In the genomic region with DNA sequence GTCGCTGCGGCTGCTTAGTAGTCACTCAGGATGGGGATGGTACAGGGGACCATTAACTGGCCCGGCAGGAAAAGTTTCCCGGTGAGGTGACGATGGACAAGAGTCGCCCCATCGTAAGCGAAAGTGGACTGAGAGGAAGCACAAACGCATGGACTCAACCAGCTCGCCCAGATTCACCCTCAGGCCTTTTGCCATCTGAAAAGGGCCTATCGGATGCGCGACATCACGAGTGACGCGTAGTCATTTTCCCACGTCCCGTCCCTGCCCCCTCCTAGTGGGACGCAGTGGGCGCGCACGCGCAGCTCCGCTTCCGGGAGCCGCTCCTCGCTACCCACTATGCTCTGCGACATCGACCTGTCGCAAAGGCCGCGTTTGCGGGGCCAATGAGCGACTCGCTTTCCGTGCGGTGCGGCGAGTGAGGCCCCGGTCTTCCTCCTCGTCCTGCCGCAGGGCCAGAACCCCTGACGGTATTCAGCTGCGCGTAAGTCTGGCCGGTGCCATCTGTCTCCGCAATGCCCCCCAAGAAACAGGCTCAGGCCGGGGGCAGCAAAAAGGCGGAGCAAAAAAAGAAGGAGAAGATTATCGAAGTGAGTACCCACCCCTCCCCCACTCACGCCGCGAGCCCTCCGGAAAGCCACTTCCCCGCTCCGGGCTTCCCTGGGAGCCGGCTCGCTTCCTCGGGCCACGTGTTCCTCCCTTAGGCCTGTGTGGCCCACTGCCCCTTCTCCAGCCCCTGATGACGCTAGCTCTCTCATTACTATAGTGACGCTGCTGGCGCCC, we compare ENCODE assay signal across 1 cellular context.
TF ChIP-seq lines count a peak whose summit lies in the region.

ZC3H15 (plus strand) TSS at position 390 of the 780 bp plus-strand sequence; CDS start at position 513, 123 bp downstream.

TF ChIP-seq in K562, 482 proteins besides CTCF, POLR2A, EP300 and RAD21 (continued from another document and continues in another):
- TF ChIP-seq, protein P1, sequence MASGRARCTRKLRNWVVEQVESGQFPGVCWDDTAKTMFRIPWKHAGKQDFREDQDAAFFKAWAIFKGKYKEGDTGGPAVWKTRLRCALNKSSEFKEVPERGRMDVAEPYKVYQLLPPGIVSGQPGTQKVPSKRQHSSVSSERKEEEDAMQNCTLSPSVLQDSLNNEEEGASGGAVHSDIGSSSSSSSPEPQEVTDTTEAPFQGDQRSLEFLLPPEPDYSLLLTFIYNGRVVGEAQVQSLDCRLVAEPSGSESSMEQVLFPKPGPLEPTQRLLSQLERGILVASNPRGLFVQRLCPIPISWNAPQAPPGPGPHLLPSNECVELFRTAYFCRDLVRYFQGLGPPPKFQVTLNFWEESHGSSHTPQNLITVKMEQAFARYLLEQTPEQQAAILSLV (tag; IDR thresholded peaks at IDR 0.05), result no peak
- TF ChIP-seq NR2C1 (IDR thresholded peaks at IDR 0.05) (peak; percentile 96), NR2C1 (tag; IDR thresholded peaks at IDR 0.05) (peak; percentile 98), PML (IDR thresholded peaks at IDR 0.05; ENCODE audit: low read length) (peak; percentile 85), MECOM (CRISPR knock-in tag; IDR thresholded peaks at IDR 0.05) (peak; percentile 64; the same call in 1 of the 2 replicates), ZBTB7A (IDR thresholded peaks at IDR 0.05; ENCODE audit: borderline replicate concordance, control insufficient read depth, low read depth, low read length) (peak; percentile 60; the same call in 1 of the 2 replicates), GTF2F1 (IDR thresholded peaks at IDR 0.05; ENCODE audit: low read depth, low read length) (no peak; the same call in none of the 2 replicates), DIDO1 (tag; IDR thresholded peaks at IDR 0.05; ENCODE audit: low read depth) (peak; percentile 74), EHMT2 (IDR thresholded peaks at IDR 0.05) (no peak), E2F3 (CRISPR knock-in tag; IDR thresholded peaks at IDR 0.05) (peak; percentile 42; the same call in 1 of the 2 replicates), ZNF785 (CRISPR knock-in tag; IDR thresholded peaks at IDR 0.05) (no peak), NFE2 (IDR thresholded peaks at IDR 0.05; ENCODE audit: low read depth) (peak; percentile 27; the same call in 1 of the 2 replicates), MTA3 (IDR thresholded peaks at IDR 0.05; ENCODE audit: borderline replicate concordance) (peak; percentile 87), SETDB1 (IDR thresholded peaks at IDR 0.05; ENCODE audit: low read length) (peak; percentile 70), NBN (IDR thresholded peaks at IDR 0.05; ENCODE audit: low read depth) (peak; percentile 42; the same call in 1 of the 2 replicates), HCFC1 (IDR thresholded peaks at IDR 0.05; ENCODE audit: low read depth, low read length) (peak; percentile 74), MEF2D (tag; conservative IDR thresholded peaks at IDR 0.05; ENCODE audit: low read depth) (no peak), MBD2 (IDR thresholded peaks at IDR 0.05; ENCODE audit: borderline replicate concordance, low read depth) (peak; percentile 44; the same call in 1 of the 2 replicates), ZNF239 (CRISPR knock-in tag; IDR thresholded peaks at IDR 0.05) (no peak), FOXP1 (CRISPR knock-in tag; IDR thresholded peaks at IDR 0.05) (peak; percentile 54; the same call in 1 of the 2 replicates), SMARCA5 (IDR thresholded peaks at IDR 0.05) (no peak), MYBL2 (IDR thresholded peaks at IDR 0.05; ENCODE audit: low read depth) (no peak), MYBL2 (CRISPR knock-in tag; IDR thresholded peaks at IDR 0.05; ENCODE audit: borderline replicate concordance) (no peak), CREB1 (IDR thresholded peaks at IDR 0.05) (peak; percentile 82), CREB1 (CRISPR knock-in tag; IDR thresholded peaks at IDR 0.05) (peak; percentile 87), TAF1 (IDR thresholded peaks at IDR 0.05; ENCODE audit: control insufficient read depth, extremely low read depth, insufficient read depth, low read length, severe bottlenecking) (peak; percentile 97), RFX7 (CRISPR knock-in tag; IDR thresholded peaks at IDR 0.05) (no peak), TGIF2 (CRISPR knock-in tag; IDR thresholded peaks at IDR 0.05) (no peak), POLR2AphosphoS5 (IDR thresholded peaks at IDR 0.05; ENCODE audit: control insufficient read depth, insufficient read depth, low read depth, low read length) (peak; percentile 94), HMG20B (CRISPR knock-in tag; IDR thresholded peaks at IDR 0.05) (no peak), HDAC2 (IDR thresholded peaks at IDR 0.05) (peak; percentile 83), HDAC8 (tag; IDR thresholded peaks at IDR 0.05) (0 out of 2 replicates have a peak, but pooled peaks have one; percentile 23), ZNF354B (CRISPR knock-in tag; IDR thresholded peaks at IDR 0.05) (no peak), AFF4 (CRISPR knock-in tag; IDR thresholded peaks at IDR 0.05) (no peak; the same call in 1 of the 2 replicates), MAFK (IDR thresholded peaks at IDR 0.05; ENCODE audit: low read length) (peak; percentile 29; the same call in 1 of the 2 replicates), ZNF324 (CRISPR knock-in tag; IDR thresholded peaks at IDR 0.05) (peak; percentile 11; the same call in 1 of the 2 replicates), ZNF224 (CRISPR knock-in tag; IDR thresholded peaks at IDR 0.05) (no peak), MITF (IDR thresholded peaks at IDR 0.05) (peak; percentile 61; the same call in 1 of the 2 replicates), ZBTB26 (CRISPR knock-in tag; IDR thresholded peaks at IDR 0.05) (no peak), ZNF766 (CRISPR knock-in tag; conservative IDR thresholded peaks at IDR 0.05) (peak; percentile 34; the same call in 1 of the 2 replicates), ZNF408 (CRISPR knock-in tag; IDR thresholded peaks at IDR 0.05; ENCODE audit: low read depth) (no peak), MYC (IDR thresholded peaks at IDR 0.05; ENCODE audit: low read depth, low read length) (peak; percentile 93), MYC (CRISPR knock-in tag; IDR thresholded peaks at IDR 0.05; ENCODE audit: borderline replicate concordance, low read depth) (peak; percentile 98), ZNF707 (CRISPR knock-in tag; conservative IDR thresholded peaks at IDR 0.05) (no peak)
- TF ChIP-seq, protein P2, sequence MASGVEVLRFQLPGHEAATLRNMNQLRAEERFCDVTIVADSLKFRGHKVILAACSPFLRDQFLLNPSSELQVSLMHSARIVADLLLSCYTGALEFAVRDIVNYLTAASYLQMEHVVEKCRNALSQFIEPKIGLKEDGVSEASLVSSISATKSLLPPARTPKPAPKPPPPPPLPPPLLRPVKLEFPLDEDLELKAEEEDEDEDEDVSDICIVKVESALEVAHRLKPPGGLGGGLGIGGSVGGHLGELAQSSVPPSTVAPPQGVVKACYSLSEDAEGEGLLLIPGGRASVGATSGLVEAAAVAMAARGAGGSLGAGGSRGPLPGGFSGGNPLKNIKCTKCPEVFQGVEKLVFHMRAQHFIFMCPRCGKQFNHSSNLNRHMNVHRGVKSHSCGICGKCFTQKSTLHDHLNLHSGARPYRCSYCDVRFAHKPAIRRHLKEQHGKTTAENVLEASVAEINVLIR (CRISPR knock-in tag; IDR thresholded peaks at IDR 0.05), result peak; percentile 48
- TF ChIP-seq, protein P3, sequence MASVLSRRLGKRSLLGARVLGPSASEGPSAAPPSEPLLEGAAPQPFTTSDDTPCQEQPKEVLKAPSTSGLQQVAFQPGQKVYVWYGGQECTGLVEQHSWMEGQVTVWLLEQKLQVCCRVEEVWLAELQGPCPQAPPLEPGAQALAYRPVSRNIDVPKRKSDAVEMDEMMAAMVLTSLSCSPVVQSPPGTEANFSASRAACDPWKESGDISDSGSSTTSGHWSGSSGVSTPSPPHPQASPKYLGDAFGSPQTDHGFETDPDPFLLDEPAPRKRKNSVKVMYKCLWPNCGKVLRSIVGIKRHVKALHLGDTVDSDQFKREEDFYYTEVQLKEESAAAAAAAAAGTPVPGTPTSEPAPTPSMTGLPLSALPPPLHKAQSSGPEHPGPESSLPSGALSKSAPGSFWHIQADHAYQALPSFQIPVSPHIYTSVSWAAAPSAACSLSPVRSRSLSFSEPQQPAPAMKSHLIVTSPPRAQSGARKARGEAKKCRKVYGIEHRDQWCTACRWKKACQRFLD (CRISPR knock-in tag; IDR thresholded peaks at IDR 0.05), result peak; percentile 85; the same call in 1 of the 2 replicates
- TF ChIP-seq, protein P4, sequence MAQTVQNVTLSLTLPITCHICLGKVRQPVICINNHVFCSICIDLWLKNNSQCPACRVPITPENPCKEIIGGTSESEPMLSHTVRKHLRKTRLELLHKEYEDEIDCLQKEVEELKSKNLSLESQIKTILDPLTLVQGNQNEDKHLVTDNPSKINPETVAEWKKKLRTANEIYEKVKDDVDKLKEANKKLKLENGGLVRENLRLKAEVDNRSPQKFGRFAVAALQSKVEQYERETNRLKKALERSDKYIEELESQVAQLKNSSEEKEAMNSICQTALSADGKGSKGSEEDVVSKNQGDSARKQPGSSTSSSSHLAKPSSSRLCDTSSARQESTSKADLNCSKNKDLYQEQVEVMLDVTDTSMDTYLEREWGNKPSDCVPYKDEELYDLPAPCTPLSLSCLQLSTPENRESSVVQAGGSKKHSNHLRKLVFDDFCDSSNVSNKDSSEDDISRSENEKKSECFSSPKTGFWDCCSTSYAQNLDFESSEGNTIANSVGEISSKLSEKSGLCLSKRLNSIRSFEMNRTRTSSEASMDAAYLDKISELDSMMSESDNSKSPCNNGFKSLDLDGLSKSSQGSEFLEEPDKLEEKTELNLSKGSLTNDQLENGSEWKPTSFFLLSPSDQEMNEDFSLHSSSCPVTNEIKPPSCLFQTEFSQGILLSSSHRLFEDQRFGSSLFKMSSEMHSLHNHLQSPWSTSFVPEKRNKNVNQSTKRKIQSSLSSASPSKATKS (CRISPR knock-in tag; IDR thresholded peaks at IDR 0.05), result no peak
- TF ChIP-seq, protein P5, sequence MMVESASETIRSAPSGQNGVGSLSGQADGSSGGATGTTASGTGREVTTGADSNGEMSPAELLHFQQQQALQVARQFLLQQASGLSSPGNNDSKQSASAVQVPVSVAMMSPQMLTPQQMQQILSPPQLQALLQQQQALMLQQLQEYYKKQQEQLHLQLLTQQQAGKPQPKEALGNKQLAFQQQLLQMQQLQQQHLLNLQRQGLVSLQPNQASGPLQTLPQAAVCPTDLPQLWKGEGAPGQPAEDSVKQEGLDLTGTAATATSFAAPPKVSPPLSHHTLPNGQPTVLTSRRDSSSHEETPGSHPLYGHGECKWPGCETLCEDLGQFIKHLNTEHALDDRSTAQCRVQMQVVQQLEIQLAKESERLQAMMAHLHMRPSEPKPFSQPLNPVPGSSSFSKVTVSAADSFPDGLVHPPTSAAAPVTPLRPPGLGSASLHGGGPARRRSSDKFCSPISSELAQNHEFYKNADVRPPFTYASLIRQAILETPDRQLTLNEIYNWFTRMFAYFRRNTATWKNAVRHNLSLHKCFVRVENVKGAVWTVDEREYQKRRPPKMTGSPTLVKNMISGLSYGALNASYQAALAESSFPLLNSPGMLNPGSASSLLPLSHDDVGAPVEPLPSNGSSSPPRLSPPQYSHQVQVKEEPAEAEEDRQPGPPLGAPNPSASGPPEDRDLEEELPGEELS (CRISPR knock-in tag; IDR thresholded peaks at IDR 0.05; ENCODE audit: borderline replicate concordance), result no peak
- TF ChIP-seq, protein P6, sequence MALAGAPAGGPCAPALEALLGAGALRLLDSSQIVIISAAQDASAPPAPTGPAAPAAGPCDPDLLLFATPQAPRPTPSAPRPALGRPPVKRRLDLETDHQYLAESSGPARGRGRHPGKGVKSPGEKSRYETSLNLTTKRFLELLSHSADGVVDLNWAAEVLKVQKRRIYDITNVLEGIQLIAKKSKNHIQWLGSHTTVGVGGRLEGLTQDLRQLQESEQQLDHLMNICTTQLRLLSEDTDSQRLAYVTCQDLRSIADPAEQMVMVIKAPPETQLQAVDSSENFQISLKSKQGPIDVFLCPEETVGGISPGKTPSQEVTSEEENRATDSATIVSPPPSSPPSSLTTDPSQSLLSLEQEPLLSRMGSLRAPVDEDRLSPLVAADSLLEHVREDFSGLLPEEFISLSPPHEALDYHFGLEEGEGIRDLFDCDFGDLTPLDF (CRISPR knock-in tag; IDR thresholded peaks at IDR 0.05), result peak; percentile 70; the same call in 1 of the 2 replicates
